8 cellular contexts compared by ENCODE assay signal in the genomic region with DNA sequence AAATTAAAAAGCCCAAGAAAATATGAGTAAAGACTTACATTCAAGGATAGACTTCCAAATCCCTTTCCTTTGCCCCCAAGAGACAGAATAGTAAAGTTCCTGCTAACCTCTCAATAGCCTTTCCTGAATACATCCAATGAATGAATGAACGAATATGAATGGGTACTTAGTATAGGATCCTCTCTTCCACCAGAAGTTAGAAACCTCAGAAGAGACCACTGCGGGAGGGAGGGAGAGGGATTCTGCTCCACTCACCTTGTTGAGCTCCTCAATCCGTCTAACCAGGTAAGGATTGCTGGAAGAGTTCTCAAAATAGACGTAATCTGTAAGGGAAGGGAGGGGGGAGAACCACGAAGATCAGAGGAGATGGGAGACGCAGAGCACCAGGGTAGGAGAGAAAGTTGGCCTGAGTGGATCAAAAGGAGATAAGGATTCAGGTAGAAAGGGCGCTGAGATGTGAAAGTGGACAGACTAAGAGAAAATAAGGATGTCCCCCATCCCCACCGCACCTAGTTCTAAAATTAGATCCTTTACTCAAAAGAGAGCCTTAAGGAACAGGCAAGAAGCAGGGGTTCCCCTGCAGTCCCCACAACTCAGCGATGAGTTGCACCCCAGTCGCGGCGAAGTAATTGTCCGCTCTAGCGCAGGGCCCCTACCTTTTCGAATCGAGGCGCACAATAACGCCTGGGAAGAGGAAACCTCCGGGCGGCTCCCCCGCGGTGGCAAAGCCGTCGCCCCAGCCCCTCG. TPM values are rescaled to one million over a fixed set of nuclear protein-coding genes. Genes with fewer than 3 reads are reported as not detected.
DNase-seq lines count a peak whose midpoint lies in the region; ATAC-seq lines count a peak whose summit lies in the region.

No MANE protein-coding gene starts in this region.

- no peak for ATAC-seq in GM21528 (IDR thresholded peaks at IDR 0.05; ENCODE audit: low FRiP score, unreplicated experiment)
- no peak for ATAC-seq in HG03354 (IDR thresholded peaks at IDR 0.05; ENCODE audit: poor library complexity, severe bottlenecking, unreplicated experiment)
- ATAC-seq in GM19023 (IDR thresholded peaks at IDR 0.05; ENCODE audit: unreplicated experiment) = no peak
- no peak for ATAC-seq in HG02938 (IDR thresholded peaks at IDR 0.05; ENCODE audit: unreplicated experiment)

- H3K27ac ChIP-seq in ectodermal cell (ENCODE audit: insufficient read depth, low read depth, low read length, poor library complexity, severe bottlenecking) = peak overlapping the region; percentile 84

- peaks cover 18% of the 10 kb centered on the region for H3K4me1 ChIP-seq in NT2/D1 (ENCODE audit: insufficient read depth, insufficient read length)
- peaks cover 30% of the 10 kb centered on the region for H3K4me1 ChIP-seq in ectodermal cell (ENCODE audit: control insufficient read depth, insufficient read depth, low read length)
- H3K4me1 ChIP-seq in neuron (ENCODE audit: insufficient read depth, low read length) = peaks cover 34% of the 10 kb centered on the region

- DNase-seq in ELR (ENCODE audit: low read depth) = peak; percentile 30
- DNase-seq in NT2/D1 (ENCODE audit: low read depth, low spot score) = no peak

- no peaks in the 10 kb centered on the region for H3K9me3 ChIP-seq in NT2/D1 (ENCODE audit: insufficient read depth, low read length)
- no peaks in the 10 kb centered on the region for H3K9me3 ChIP-seq in ectodermal cell (ENCODE audit: control insufficient read depth, low read length)
- no peaks in the 10 kb centered on the region for H3K9me3 ChIP-seq in neuron (ENCODE audit: low read length)

- peak overlapping the region; percentile 38 for H2AFZ ChIP-seq in neuron (ENCODE audit: low read depth, low read length)

- H3K36me3 ChIP-seq in NT2/D1 (ENCODE audit: insufficient read depth, insufficient read length, low read length) (peaks cover 57% of the 10 kb centered on the region), ectodermal cell (ENCODE audit: control insufficient read depth, insufficient read depth, low read length) (peaks cover 25% of the 10 kb centered on the region), neuron (ENCODE audit: insufficient read depth, low read length) (peaks cover 42% of the 10 kb centered on the region)

- H3K4me3 ChIP-seq in NT2/D1 (ENCODE audit: insufficient read length, low read depth) = peak overlapping the region; percentile 95
- H3K4me3 ChIP-seq in ectodermal cell (ENCODE audit: insufficient read depth, low read depth, low read length) = peak overlapping the region; percentile 98
- H3K4me3 ChIP-seq in neuron (ENCODE audit: low read length) = peak overlapping the region; percentile 83

- H3K9ac ChIP-seq in NT2/D1 (ENCODE audit: insufficient read length, low read depth) = peak overlapping the region; percentile 99

- 1 to 3% methylated on average over 25 of the region's 25 CpGs for WGBS in ectodermal cell, 2 experiments

- H3K27me3 ChIP-seq in NT2/D1 (ENCODE audit: insufficient read depth, insufficient read length) (peaks cover 2% of the 10 kb centered on the region), ectodermal cell (ENCODE audit: control insufficient read depth, insufficient read depth, low read length, poor library complexity, severe bottlenecking) (peaks cover 18% of the 10 kb centered on the region), neuron (ENCODE audit: insufficient read depth, low read length) (no peaks in the 10 kb centered on the region)

RNA-seq across cellular contexts. Expression of gene MTA2, which starts 1.1 kb away (rescaled TPM):
- 143 TPM for polyA plus RNA-seq in ectodermal cell (2013, experiment 1 of 4)
- 142 TPM for polyA plus RNA-seq in ectodermal cell (2013, experiment 2 of 4)
- polyA plus RNA-seq in ectodermal cell (2013, experiment 3 of 4) = 107 TPM
- polyA plus RNA-seq in ectodermal cell (2013, experiment 4 of 4) = 111 TPM

RNA-seq across cellular contexts. Expression of gene TUT1, which starts 9.2 kb away (rescaled TPM):
- polyA plus RNA-seq in ectodermal cell (2013, experiment 1 of 4) = 24.6 TPM
- polyA plus RNA-seq in ectodermal cell (2013, experiment 2 of 4) = 25.5 TPM
- 18.6 TPM for polyA plus RNA-seq in ectodermal cell (2013, experiment 3 of 4)
- 21.2 TPM for polyA plus RNA-seq in ectodermal cell (2013, experiment 4 of 4)

RNA-seq across cellular contexts. Expression of gene EML3, which starts 12.0 kb away (rescaled TPM):
- polyA plus RNA-seq in ectodermal cell (2013, experiment 1 of 4) = 26.1 TPM
- polyA plus RNA-seq in ectodermal cell (2013, experiment 2 of 4) = 28.1 TPM
- 24.4 TPM for polyA plus RNA-seq in ectodermal cell (2013, experiment 3 of 4)
- 22.3 TPM for polyA plus RNA-seq in ectodermal cell (2013, experiment 4 of 4)

RNA-seq across cellular contexts. Expression of gene ROM1, which starts 12.5 kb away (rescaled TPM):
- polyA plus RNA-seq in ectodermal cell (2013, experiment 1 of 4) = 1.8 TPM
- 0.94 TPM for polyA plus RNA-seq in ectodermal cell (2013, experiment 2 of 4)
- polyA plus RNA-seq in ectodermal cell (2013, experiment 3 of 4) = 1.4 TPM
- polyA plus RNA-seq in ectodermal cell (2013, experiment 4 of 4) = 2.2 TPM

RNA-seq across cellular contexts. Expression of gene B3GAT3, which starts 21.2 kb away (rescaled TPM):
- polyA plus RNA-seq in ectodermal cell (2013, experiment 1 of 4) = 45.4 TPM
- 39.3 TPM for polyA plus RNA-seq in ectodermal cell (2013, experiment 2 of 4)
- 35.7 TPM for polyA plus RNA-seq in ectodermal cell (2013, experiment 3 of 4)
- 39.5 TPM for polyA plus RNA-seq in ectodermal cell (2013, experiment 4 of 4)
